16 cellular contexts compared by ENCODE assay signal in genomic region chr10:33345236-33345635, GRCh38.
"Had no signal": no experiment of that assay in that cellular context is flagged by ENCODE, and none has a peak within 500 bp of the region (broad histone marks: within the 10 kb centered on the region; RNA-seq: fewer than 3 reads in every experiment).

No MANE protein-coding gene starts in this region.

- DNase-seq: activated CD4-positive, alpha-beta T cell treated with anti-CD3 and anti-CD28 coated beads for 48 hours; activated CD4-positive, alpha-beta T cell treated with anti-CD3 and anti-CD28 coated beads, Interleukin-2, amount 50 U/mL, for 4 hours; activated CD8-positive, alpha-beta memory T cell treated with anti-CD3 and anti-CD28 coated beads, Interleukin-2, amount 50 U/mL, for 48 hours; activated CD8-positive, alpha-beta T cell treated with anti-CD3 and anti-CD28 coated beads, Interleukin-2, amount 10 ng/mL, durations not matched to agents 7 days and 5 days; activated naive CD4-positive, alpha-beta T cell treated with anti-CD3 and anti-CD28 coated beads, Interleukin-2, amount 50 U/mL, for 16 hours; activated naive CD8-positive, alpha-beta T cell treated with anti-CD3 and anti-CD28 coated beads, Interleukin-2, amount 10 ng/mL, durations not matched to agents 7 days and 5 days; activated T-cell treated with anti-CD3 and anti-CD28 coated beads, Interleukin-2, amount 50 U/mL, for 1 hour; anterior cingulate cortex; caudate nucleus; colonic mucosa; Kasumi-1; NCI-H1048; NCI-H1930; NCI-H69 had no signal

- H3K27ac ChIP-seq: adrenal gland, colonic mucosa had no signal

- H3K27me3 ChIP-seq: adrenal gland, colonic mucosa had no signal

- H3K36me3 ChIP-seq: adrenal gland, colonic mucosa had no signal

- ATAC-seq: activated CD4-positive, CD25-positive, alpha-beta regulatory T cell treated with anti-CD3 and anti-CD28 coated beads, Interleukin-2, amount 50 U/mL, for 24 hours; activated CD8-positive, alpha-beta T cell treated with anti-CD3 and anti-CD28 coated beads, Interleukin-2, amount 10 ng/mL, durations not matched to agents 7 days and 5 days had no signal

- H3K4me3 ChIP-seq: adrenal gland, colonic mucosa had no signal

- H3K9me3 ChIP-seq: adrenal gland, colonic mucosa had no signal

- H3K4me1 ChIP-seq: colonic mucosa had no signal
